Comparison of ENCODE assay signal across 23 cellular contexts in genomic region chr21:18060402-18060801, GRCh38.
A peak's percentile ranks its signal among the peaks of the same experiment; 100 is the strongest.
DNase-seq lines count a peak whose midpoint lies in the region; ATAC-seq, FAIRE-seq and TF ChIP-seq lines count a peak whose summit lies in the region.
"Had no signal": no experiment of that assay in that cellular context is flagged by ENCODE, and none has a peak within 500 bp of the region (broad histone marks: within the 10 kb centered on the region; RNA-seq: fewer than 3 reads in every experiment).

No MANE protein-coding gene starts in this region.

- TF ChIP-seq EP300 in HepG2 (IDR thresholded peaks at IDR 0.05; ENCODE audit: low read depth in 2 of 2, low read length in 2 of 2) (no peak), HepG2 (CRISPR knock-in tag; IDR thresholded peaks at IDR 0.05; ENCODE audit: borderline replicate concordance) (no peak), H1 (IDR thresholded peaks at IDR 0.05; ENCODE audit: borderline replicate concordance in 1 of 2, low read depth in 2 of 2, low read length in 2 of 2) (no peak)

- intact Hi-C loops in HepG2 (cut with micrococcal nuclease; ENCODE audit: unreplicated experiment) (no loop called here), right lobe of liver (cut with DNase I) (no loop called here)

- no peaks in the 10 kb centered on the region for H3K79me1 ChIP-seq in H1 (ENCODE audit: low read depth, low read length)

- H3K27me3 ChIP-seq in HepG2 (ENCODE audit: control insufficient read depth in 1 of 2, insufficient read depth in 2 of 2, low read length in 2 of 2) (no peaks in the 10 kb centered on the region), right lobe of liver (no peaks in the 10 kb centered on the region), H1 (replicated peaks in 1 of 4; ENCODE audit: control insufficient read depth in 3 of 4, extremely low read depth in 1 of 4, insufficient read depth in 3 of 4, low read length in 3 of 4) (no peaks in the 10 kb centered on the region)
- H3K27me3 ChIP-seq: BLaER1 treated with 17β-estradiol and CSF1 and Interleukin-3, amounts not matched to agents 10 nM and 100 nM had no signal

- H4K5ac ChIP-seq in H1 (ENCODE audit: insufficient read length, low read depth, low read length), result no peak overlapping the region

- 0% methylated on average over 1 of the region's 1 CpG for WGBS in HepG2 (ENCODE audit: low lambda C conversion rate)
- WGBS in right lobe of liver (ENCODE audit: insufficient coverage, low coverage, low lambda C conversion rate, missing lambda C conversion rate), result 25% methylated on average over 1 of the region's 1 CpG
- WGBS in H1 (ENCODE audit: extremely low coverage in 1 of 2, insufficient coverage in 1 of 2, insufficient read length in 1 of 2, insufficient replicate concordance in 2 of 2, low coverage in 1 of 2, low lambda C conversion rate in 2 of 2, missing lambda C conversion rate in 1 of 2), 2 experiments, result 100% methylated on average over 1 of the region's 1 CpG; no CpG with 5 or more reads in 1 of the 2 experiments

- FAIRE-seq in HepG2 (lab: Jason Lieb, UNC) (no peak), H1 (lab: Jason Lieb, UNC) (no peak)
- FAIRE-seq: A549, D721Med, G401.6, GM12891, GM19239 had no signal

- no peak overlapping the region for H3K4me3 ChIP-seq in HepG2 (replicated peaks in 1 of 3; ENCODE audit: insufficient read depth in 1 of 3, low read depth in 2 of 3, low read length in 3 of 3)
- H3K4me3 ChIP-seq in right lobe of liver, result no peak overlapping the region
- H3K4me3 ChIP-seq in H1 (ENCODE audit: extremely low read depth in 1 of 4, insufficient read depth in 2 of 4, low read depth in 3 of 4, low read length in 4 of 4), result no peak overlapping the region
- H3K4me3 ChIP-seq: A549; BLaER1 treated with 17β-estradiol and CSF1 and Interleukin-3, amounts not matched to agents 10 nM and 100 nM had no signal

- H3K23ac ChIP-seq in H1 (ENCODE audit: insufficient read length), result no peak overlapping the region

- H3K4me1 ChIP-seq in HepG2 (ENCODE audit: insufficient read depth, low read length) (no peaks in the 10 kb centered on the region), right lobe of liver (no peaks in the 10 kb centered on the region), H1 (replicated peaks in 1 of 4; ENCODE audit: control insufficient read depth in 3 of 4, insufficient read depth in 4 of 4, low read length in 3 of 4) (peaks cover 0 to 4% (median 0%) of the 10 kb centered on the region in 4 experiments; a peak in 1 of 7 replicates)
- H3K4me1 ChIP-seq: A549; BLaER1 treated with 17β-estradiol and CSF1 and Interleukin-3, amounts not matched to agents 10 nM and 100 nM; Caco-2 had no signal

- no peaks in the 10 kb centered on the region for H3K36me3 Mint-ChIP-seq in WTC11
- H3K36me3 Mint-ChIP-seq: CD8-positive, alpha-beta T cell had no signal

- POLR2A ChIA-PET in HepG2 (lab: Yijun Ruan, JAX), result no interaction called here
- POLR2A ChIA-PET in WTC11 (lab: Charles Lee), result no interaction called here
- POLR2A ChIA-PET in H1 (lab: Charles Lee; ENCODE audit: partially characterized antibody), result no interaction called here

- TF ChIP-seq CTCF in HepG2 (CRISPR knock-in tag; IDR thresholded peaks at IDR 0.05) (no peak), right lobe of liver (IDR thresholded peaks at IDR 0.05) (no peak), WTC11 (IDR thresholded peaks at IDR 0.05) (no peak), H1 (IDR thresholded peaks at IDR 0.05; ENCODE audit: control extremely low read depth in 1 of 3, insufficient read depth in 1 of 3, low read depth in 1 of 3, low read length in 3 of 3) (no peak)

- ATAC-seq in HepG2, result no peak
- ATAC-seq in right lobe of liver, result no peak
- ATAC-seq in WTC11, result no peak
- ATAC-seq in HG03045 (IDR thresholded peaks at IDR 0.05; ENCODE audit: unreplicated experiment), result no peak
- ATAC-seq: A549; CD8-positive, alpha-beta T cell had no signal

- H2BK20ac ChIP-seq in H1 (ENCODE audit: low read length), result no peak overlapping the region

- H3K79me2 ChIP-seq in HepG2 (ENCODE audit: insufficient read depth, low read length) (no peaks in the 10 kb centered on the region), H1 (ENCODE audit: control insufficient read depth in 1 of 2, insufficient read depth in 2 of 2, low read length in 2 of 2) (no peaks in the 10 kb centered on the region)

- H4K20me1 ChIP-seq in HepG2 (ENCODE audit: insufficient read depth, low read length) (no peaks in the 10 kb centered on the region), H1 (replicated peaks in 1 of 2; ENCODE audit: control insufficient read depth in 1 of 2, insufficient read depth in 2 of 2, low read length in 2 of 2) (no peaks in the 10 kb centered on the region)
- H4K20me1 ChIP-seq: BLaER1 treated with 17β-estradiol and CSF1 and Interleukin-3, amounts not matched to agents 10 nM and 100 nM had no signal

- no peak for TF ChIP-seq RAD21 in HepG2 (CRISPR knock-in tag; IDR thresholded peaks at IDR 0.05)
- no peak for TF ChIP-seq RAD21 in H1 (IDR thresholded peaks at IDR 0.05 in 1 of 2, conservative IDR thresholded peaks at IDR 0.05 in 1 of 2; ENCODE audit: low read depth in 2 of 2, low read length in 2 of 2)

- H3K27ac Mint-ChIP-seq in WTC11, result peak overlapping the region; percentile 3; the same call in 1 of the 2 replicates
- H3K27ac Mint-ChIP-seq: B cell; CD4-positive, alpha-beta T cell; CD8-positive, alpha-beta T cell had no signal

- H2BK15ac ChIP-seq in H1 (ENCODE audit: low read length), result no peak overlapping the region

- H3K9me3 Mint-ChIP-seq in WTC11, result peaks cover 3% of the 10 kb centered on the region; the same call in 1 of the 2 replicates

- TF ChIP-seq POLR2A in HepG2 (IDR thresholded peaks at IDR 0.05; ENCODE audit: insufficient read depth in 1 of 2, low read depth in 2 of 2, low read length in 2 of 2) (no peak), right lobe of liver (IDR thresholded peaks at IDR 0.05) (no peak), H1 (IDR thresholded peaks at IDR 0.05; ENCODE audit: control extremely low read depth in 1 of 2, low read depth in 2 of 2, low read length in 2 of 2) (no peak)

- no peak overlapping the region for H3K27ac ChIP-seq in HepG2 (ENCODE audit: extremely low read length, insufficient read depth, low read length)
- H3K27ac ChIP-seq in right lobe of liver, result no peak overlapping the region
- H3K27ac ChIP-seq in H1 (ENCODE audit: low read depth, low read length), result no peak overlapping the region
- H3K27ac ChIP-seq: 22Rv1; A549; BLaER1 treated with 17β-estradiol and CSF1 and Interleukin-3, amounts not matched to agents 10 nM and 100 nM; C4-2B had no signal

- CTCF ChIA-PET in HepG2 (lab: Yijun Ruan, JAX; ENCODE audit: low intra/inter-chr PET ratio, low total read pairs) (no interaction called here), WTC11 (lab: Charles Lee) (interaction anchor here (0.6 to 1.2 kb wide), 2 partner anchors 20 to 143 kb away, joined by 4 to 5 read pairs; no protein-coding TSS in a partner anchor), H1 (lab: Charles Lee; ENCODE audit: partially characterized antibody) (no interaction called here)

- no peak overlapping the region for H3K9ac ChIP-seq in HepG2 (ENCODE audit: insufficient read depth, low read depth, low read length)
- no peak overlapping the region for H3K9ac ChIP-seq in H1 (replicated peaks in 1 of 4; ENCODE audit: extremely low read depth in 1 of 4, low read depth in 3 of 4, low read length in 3 of 4)
- H3K9ac ChIP-seq: BLaER1 treated with 17β-estradiol and CSF1 and Interleukin-3, amounts not matched to agents 10 nM and 100 nM had no signal

- H3K4me2 ChIP-seq in HepG2 (ENCODE audit: low read depth, low read length) (no peak overlapping the region), H1 (ENCODE audit: insufficient read depth in 1 of 2, low read depth in 2 of 2, low read length in 2 of 2) (no peak overlapping the region)
- H3K4me2 ChIP-seq: A549; BLaER1 treated with 17β-estradiol and CSF1 and Interleukin-3, amounts not matched to agents 10 nM and 100 nM had no signal

- H3K56ac ChIP-seq in H1 (replicated peaks; ENCODE audit: insufficient read length, low read depth, low read length), result no peak overlapping the region

- H3K14ac ChIP-seq in H1 (ENCODE audit: insufficient read length), result no peak overlapping the region

- H2AFZ ChIP-seq in HepG2 (ENCODE audit: low read length), result no peak overlapping the region
- H2AFZ ChIP-seq in H1 (ENCODE audit: low read length), result no peak overlapping the region; the same call in 1 of the 2 replicates

- H2BK12ac ChIP-seq in H1 (ENCODE audit: low read depth, low read length), result no peak overlapping the region

- in situ Hi-C loops in HepG2 (cut with HindIII; ENCODE audit: extremely low pct_ligation_motif_present, low pct_unique_long_range_greater_than_20kb), result no loop called here

- H2AK5ac ChIP-seq in H1 (ENCODE audit: low read depth, low read length), result no peak overlapping the region

- no peak overlapping the region for H3K18ac ChIP-seq in H1 (ENCODE audit: extremely low read depth, low read length)

- no TSS peak for BruUV-seq in HepG2 (replicated peaks; lab: Mats Ljungman, UMichigan)

- H4K8ac ChIP-seq in H1 (ENCODE audit: extremely low read depth, insufficient read depth, low read length), result no peak overlapping the region

- H3K9me3 ChIP-seq in HepG2 (ENCODE audit: low read length) (no peaks in the 10 kb centered on the region), right lobe of liver (no peaks in the 10 kb centered on the region), H1 (ENCODE audit: insufficient read depth in 2 of 2, low read depth in 1 of 2, low read length in 1 of 2) (no peaks in the 10 kb centered on the region)
- H3K9me3 ChIP-seq: A549; BLaER1 treated with 17β-estradiol and CSF1 and Interleukin-3, amounts not matched to agents 10 nM and 100 nM; Caco-2 had no signal

- no peaks in the 10 kb centered on the region for H3K23me2 ChIP-seq in H1 (ENCODE audit: low read depth, low read length)

- no peaks in the 10 kb centered on the region for H3K36me3 ChIP-seq in HepG2 (replicated peaks in 1 of 2; ENCODE audit: control insufficient read depth in 1 of 2, insufficient read depth in 2 of 2, low read length in 2 of 2)
- H3K36me3 ChIP-seq in right lobe of liver, result no peaks in the 10 kb centered on the region
- no peaks in the 10 kb centered on the region for H3K36me3 ChIP-seq in H1 (ENCODE audit: control insufficient read depth in 2 of 4, insufficient read depth in 4 of 4, low read length in 3 of 4)
- H3K36me3 ChIP-seq: BLaER1 treated with 17β-estradiol and CSF1 and Interleukin-3, amounts not matched to agents 10 nM and 100 nM had no signal

- H3K4me1 Mint-ChIP-seq in WTC11, result peaks cover 11% of the 10 kb centered on the region
- H3K4me1 Mint-ChIP-seq: B cell had no signal

- DNase-seq in HepG2 (ENCODE audit: low spot score) (no peak), right lobe of liver (no peak), WTC11 (ENCODE audit: low spot score) (no peak), H1 (ENCODE audit: low read depth in 1 of 2, low spot score in 2 of 2) (no peak), iPS-NIHi11 (ENCODE audit: low spot score) (no peak)
- DNase-seq in stimulated activated CD4-positive, alpha-beta T cell treated with anti-CD3 and anti-CD28 coated beads, Interleukin-2, amount 100 ng/mL, for 48 hours, result no peak
- DNase-seq: AML-193; Caco-2; Calu3; CD4-positive, alpha-beta T cell; CD8-positive, alpha-beta T cell; DMS79 treated with DMSO at 0.1 percent for 48 hours; GF-D8 had no signal

- H3K4me3 Mint-ChIP-seq in WTC11, result no peak overlapping the region
- H3K4me3 Mint-ChIP-seq: B cell; CD4-positive, alpha-beta T cell; CD8-positive, alpha-beta T cell had no signal

- no peak overlapping the region for H4K91ac ChIP-seq in H1 (replicated peaks; ENCODE audit: insufficient read length, low read length)

- H2BK120ac ChIP-seq in H1 (replicated peaks; ENCODE audit: low read depth, low read length), result no peak overlapping the region

- no peak overlapping the region for H3K4ac ChIP-seq in H1 (replicated peaks; ENCODE audit: insufficient read length, low read depth, low read length)

- no peaks in the 10 kb centered on the region for H3K27me3 Mint-ChIP-seq in WTC11 (ENCODE audit: low read depth)
- H3K27me3 Mint-ChIP-seq: B cell; CD4-positive, alpha-beta T cell had no signal

- H2BK5ac ChIP-seq in H1 (ENCODE audit: low read depth, low read length), result no peak overlapping the region
